ENCODE assay signal across 8 cellular contexts in the genomic region with DNA sequence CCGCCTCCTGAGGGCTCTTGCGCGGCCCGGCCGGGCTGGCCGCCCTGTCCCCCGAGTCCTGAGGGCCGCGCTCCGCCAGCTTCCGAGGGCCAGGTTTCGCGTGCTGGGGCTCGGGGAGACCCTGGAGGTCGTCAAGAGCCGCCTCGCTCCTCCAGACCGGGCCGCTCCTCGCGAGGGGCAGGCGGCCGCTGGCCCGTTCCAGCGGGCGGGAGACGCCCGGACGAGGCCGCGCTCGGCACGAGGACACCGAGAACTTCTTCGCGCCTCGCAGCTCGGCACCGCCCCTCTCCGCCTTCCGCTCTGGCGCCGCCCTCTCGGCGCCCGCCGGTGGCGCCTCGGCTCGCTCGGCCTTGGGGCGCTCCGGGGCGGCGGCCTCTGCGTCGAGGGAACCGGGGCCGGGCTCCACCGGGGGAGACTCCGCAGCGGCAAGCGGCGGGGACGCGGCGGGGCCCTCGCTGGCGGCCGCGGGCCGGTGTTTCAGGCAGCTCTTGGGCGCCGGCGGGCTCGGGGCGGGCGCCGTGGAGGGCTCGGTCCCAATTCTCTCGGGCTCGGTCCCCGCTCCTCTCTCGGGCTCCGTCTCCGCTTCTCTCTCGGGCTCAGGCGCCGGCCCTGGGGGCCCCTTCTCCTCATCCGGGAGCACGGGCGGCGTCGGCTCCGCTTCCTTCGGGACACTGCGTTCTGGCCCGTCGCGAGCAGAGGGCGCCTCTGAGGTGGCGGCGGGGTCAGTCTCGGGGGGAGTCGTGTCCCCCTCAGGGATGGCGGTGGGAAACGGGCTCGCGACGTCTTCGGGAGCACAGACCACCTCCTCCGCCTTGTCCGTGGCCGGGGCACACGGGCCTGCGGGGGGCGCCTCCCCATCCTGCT.
DNase-seq lines count a peak whose midpoint lies in the region; ATAC-seq, FAIRE-seq and TF ChIP-seq lines count a peak whose summit lies in the region.

No MANE protein-coding gene starts in this region.

- peak overlapping the region; percentile 75 to 84 for H3K4me3 Mint-ChIP-seq in activated T-cell treated with anti-CD3 and anti-CD28 coated beads, Interleukin-2, amount 50 U/mL, for 72 hours

- no peak for FAIRE-seq in urothelium cell line (lab: Jason Lieb, UNC)

- H3K36me3 Mint-ChIP-seq in activated T-cell treated with anti-CD3 and anti-CD28 coated beads, Interleukin-2, amount 50 U/mL, for 72 hours (ENCODE audit: insufficient read depth in 2 of 2) = no peaks in the 10 kb centered on the region

- ATAC-seq in activated T-cell treated with anti-CD3 and anti-CD28 coated beads, Interleukin-2, amount 50 U/mL, for 72 hours (replicated peaks in 1 of 2) = peak; percentile 96 to 97
- peak; percentile 31 for ATAC-seq in omental fat pad (ENCODE audit: low FRiP score)
- no peak for ATAC-seq in GM18520 (IDR thresholded peaks at IDR 0.05; ENCODE audit: unreplicated experiment)

- DNase-seq in GM12864 (ENCODE audit: low read depth) (no peak), fibroblast of the aortic adventitia (ENCODE audit: low read depth) (no peak), omental fat pad (ENCODE audit: low spot score) (no peak), urothelium cell line (ENCODE audit: low spot score) (no peak), NCI-H2196 (lab: John Stamatoyannopoulos, UW; ENCODE audit: unreplicated experiment) (no peak)
- DNase-seq in activated T-cell treated with anti-CD3 and anti-CD28 coated beads, Interleukin-2, amount 50 U/mL, for 72 hours = peak; percentile 72 to 78

- no peak overlapping the region for H3K27ac Mint-ChIP-seq in activated T-cell treated with anti-CD3 and anti-CD28 coated beads, Interleukin-2, amount 50 U/mL, for 72 hours

- peak overlapping the region; percentile 48 for H3K27ac ChIP-seq in temporal lobe (ENCODE audit: low read depth, low read length)

- H3K4me1 Mint-ChIP-seq in activated T-cell treated with anti-CD3 and anti-CD28 coated beads, Interleukin-2, amount 50 U/mL, for 72 hours (ENCODE audit: low read depth) = peaks cover 12% of the 10 kb centered on the region

- H3K27me3 Mint-ChIP-seq in activated T-cell treated with anti-CD3 and anti-CD28 coated beads, Interleukin-2, amount 50 U/mL, for 72 hours (ENCODE audit: low read depth) = peaks cover 7% of the 10 kb centered on the region

- H3K9me3 Mint-ChIP-seq in activated T-cell treated with anti-CD3 and anti-CD28 coated beads, Interleukin-2, amount 50 U/mL, for 72 hours = no peaks in the 10 kb centered on the region

- H3K4me3 ChIP-seq in GM12864 (ENCODE audit: low read depth, low read length) (no peak overlapping the region; the same call in 1 of the 2 replicates), fibroblast of the aortic adventitia (ENCODE audit: low read depth, low read length) (no peak overlapping the region)

- TF ChIP-seq CTCF in GM12864 (IDR thresholded peaks at IDR 0.05; ENCODE audit: low read depth, low read length, missing control alignments) = peak; percentile 15
- peak; percentile 16 for TF ChIP-seq CTCF in fibroblast of the aortic adventitia (IDR thresholded peaks at IDR 0.05; ENCODE audit: insufficient read depth, low read length)
- TF ChIP-seq CTCF in omental fat pad (IDR thresholded peaks at IDR 0.05) = no peak

Comparison
In these comparisons a context has a peak if more than half of its experiments do, and no peak if none do; other contexts are left out.
1. DNase-seq: peak in activated T-cell treated with anti-CD3 and anti-CD28 coated beads, Interleukin-2, amount 50 U/mL, for 72 hours (2 of 2); none in GM12864 (single experiment), fibroblast of the aortic adventitia (single experiment), omental fat pad (single experiment), urothelium cell line (single experiment) and NCI-H2196 (single experiment).
2. CTCF ChIP-seq: peak in GM12864 (single experiment) and fibroblast of the aortic adventitia (single experiment); none in omental fat pad (0 of 3).